In genomic region chr17:14094676-14095075, GRCh38 we compare ENCODE assay signal across 20 cellular contexts.
"Had no signal": no experiment of that assay in that cellular context is flagged by ENCODE, and none has a peak within 500 bp of the region (broad histone marks: within the 10 kb centered on the region; RNA-seq: fewer than 3 reads in every experiment).

No MANE protein-coding gene starts in this region.

- H3K27me3 ChIP-seq: SJCRH30 had no signal

- DNase-seq: IMR-90, Karpas-422, KG1, MM.1S, NCI-H1092 treated with DMSO at 0.1 percent for 48 hours, NCI-H1436, NCI-H187, NCI-H2029, NCI-H2081 treated with DMSO at 0.1 percent for 48 hours, NCI-H2171, NCI-H226, NCI-H446, NCI-H510A, NCI-H524 treated with DMSO at 0.1 percent for 48 hours, NCI-H69, NCI-H774, RPMI8226, SHP77 treated with DMSO at 0.1 percent for 48 hours, SJCRH30 had no signal

- H3K4me1 ChIP-seq: SJCRH30 had no signal

- H3K4me3 ChIP-seq: SJCRH30 had no signal

- H3K9me3 ChIP-seq: SJCRH30 had no signal

- H3K27ac ChIP-seq: SJCRH30 had no signal

- ATAC-seq: HepG2 had no signal
